In genomic region chr4:176123710-176124407, GRCh38 we compare ENCODE assay signal across 9 cellular contexts. TPM values are rescaled to one million over a fixed set of nuclear protein-coding genes. Genes with fewer than 3 reads are reported as not detected.
DNase-seq lines count a peak whose midpoint lies in the region; ATAC-seq and TF ChIP-seq lines count a peak whose summit lies in the region.
"Had no signal": no experiment of that assay in that cellular context is flagged by ENCODE, and none has a peak within 500 bp of the region (broad histone marks: within the 10 kb centered on the region; RNA-seq: fewer than 3 reads in every experiment).

No MANE protein-coding gene starts in this region.

- no peaks in the 10 kb centered on the region for H3K4me1 ChIP-seq in thyroid gland
- H3K4me1 ChIP-seq: BLaER1 had no signal

- peak; percentile 99 for ATAC-seq in GM19372 (IDR thresholded peaks at IDR 0.05; ENCODE audit: low read depth, unreplicated experiment)
- ATAC-seq in HG03139 (IDR thresholded peaks at IDR 0.05; ENCODE audit: unreplicated experiment): peak; percentile 99

- H3K27me3 ChIP-seq in thyroid gland: no peaks in the 10 kb centered on the region
- H3K27me3 ChIP-seq: BLaER1 had no signal

- H3K36me3 ChIP-seq in thyroid gland: no peaks in the 10 kb centered on the region
- H3K36me3 ChIP-seq: BLaER1 had no signal

- DNase-seq in NCI-H1417 (lab: John Stamatoyannopoulos, UW) (peak in 2 of 3 experiments; percentile 5 to 42), NCI-H1417 treated with DMSO at 0.1 percent for 48 hours (lab: John Stamatoyannopoulos, UW) (no peak), SK-N-DZ (ENCODE audit: low spot score) (peak; percentile 12), head of caudate nucleus (peak in 27 of 42 donors; percentile 5 to 70 (median 22)), thyroid gland (peak; percentile 37 to 49)
- no peak for DNase-seq in stimulated activated CD4-positive, alpha-beta T cell treated with anti-CD3 and anti-CD28 coated beads, Interleukin-4, amount 100 ng/mL, for 4 hours

- peak in 5 of 6 experiments; percentile 9 to 69 (median 44) for TF ChIP-seq CTCF in thyroid gland (IDR thresholded peaks at IDR 0.05)

- no peak for TF ChIP-seq POLR2A in thyroid gland (IDR thresholded peaks at IDR 0.05)

- WGBS in thyroid gland, 2 donors: 60 to 64% methylated on average over 4 of the region's 4 CpGs

- no peak overlapping the region for H3K4me3 ChIP-seq in thyroid gland (replicated peaks in 1 of 3)
- H3K4me3 ChIP-seq: BLaER1 had no signal

- intact Hi-C loops in head of caudate nucleus (cut with DNase I) (no loop called here), thyroid gland (cut with DNase I) (no loop called here)

- H3K9me3 ChIP-seq in thyroid gland: no peaks in the 10 kb centered on the region
- H3K9me3 ChIP-seq: BLaER1 had no signal

- no peak overlapping the region for H3K27ac ChIP-seq in thyroid gland
- H3K27ac ChIP-seq: BLaER1 had no signal

RNA-seq across cellular contexts. Expression of gene WDR17, which starts 58.2 kb away (rescaled TPM):
- 8.5 and 11.8 TPM in 2 replicates for polyA plus RNA-seq in SK-N-DZ (2014; cell fraction: cytosol; rRNA removed)
- 22.3 and 31.4 TPM in 2 replicates for polyA plus RNA-seq in SK-N-DZ (2014; cell fraction: nucleus; rRNA removed)
- total RNA-seq in thyroid gland: 10 to 100 TPM in 2 of 4 donors, 1 to 10 TPM in 2; 5.6 to 12.8 (median 9.0) TPM

Comparison
In these comparisons a context has a peak if more than half of its experiments do, and no peak if none do; other contexts are left out.
1. DNase-seq: peak in NCI-H1417 (2 of 3), SK-N-DZ (single experiment), head of caudate nucleus (27 of 42) and thyroid gland (2 of 2); none in NCI-H1417 treated with DMSO at 0.1 percent for 48 hours (single experiment) and stimulated activated CD4-positive, alpha-beta T cell treated with anti-CD3 and anti-CD28 coated beads, Interleukin-4, amount 100 ng/mL, for 4 hours (0 of 2).